21 cellular contexts compared by ENCODE assay signal in genomic region chr5:127826011-127826410, GRCh38.
DNase-seq lines count a peak whose midpoint lies in the region; ATAC-seq, FAIRE-seq and TF ChIP-seq lines count a peak whose summit lies in the region.
"Had no signal": no experiment of that assay in that cellular context is flagged by ENCODE, and none has a peak within 500 bp of the region (broad histone marks: within the 10 kb centered on the region; RNA-seq: fewer than 3 reads in every experiment).

No MANE protein-coding gene starts in this region.

- no peak overlapping the region for H2BK120ac ChIP-seq in mesenchymal stem cell (ENCODE audit: low read depth, low read length)

- no peak overlapping the region for H2BK12ac ChIP-seq in mesenchymal stem cell (ENCODE audit: low read length in 2 of 2)

- no peak overlapping the region for H2AFZ ChIP-seq in mesenchymal stem cell (ENCODE audit: low read depth, low read length)

- no peak overlapping the region for H2BK15ac ChIP-seq in mesenchymal stem cell (ENCODE audit: low read depth, poor library complexity, severe bottlenecking)

- no peak overlapping the region for H3K4me2 ChIP-seq in mesenchymal stem cell (ENCODE audit: low read length, poor library complexity, severe bottlenecking)

- H3K4ac ChIP-seq in mesenchymal stem cell (ENCODE audit: low read depth in 1 of 2, low read length in 2 of 2) = no peak overlapping the region

- no peak overlapping the region for H4K91ac ChIP-seq in mesenchymal stem cell (ENCODE audit: low read length)

- H3K9me3 ChIP-seq in sigmoid colon (no peaks in the 10 kb centered on the region), mesenchymal stem cell (ENCODE audit: control insufficient read depth, low read length) (no peaks in the 10 kb centered on the region)
- H3K9me3 ChIP-seq: ascending aorta, HAP-1, thyroid gland had no signal

- H3K23ac ChIP-seq in mesenchymal stem cell (ENCODE audit: low read length in 2 of 2) = no peak overlapping the region

- no peak overlapping the region for H3K14ac ChIP-seq in mesenchymal stem cell (ENCODE audit: low read length in 2 of 2)

- H3K36me3 ChIP-seq in brain microvascular endothelial cell (replicated peaks) = no peaks in the 10 kb centered on the region
- no peaks in the 10 kb centered on the region for H3K36me3 ChIP-seq in sigmoid colon
- H3K36me3 ChIP-seq in mesenchymal stem cell (ENCODE audit: control insufficient read depth in 1 of 2, insufficient read depth in 2 of 2, low read depth in 1 of 2, low read length in 2 of 2) = no peaks in the 10 kb centered on the region
- H3K36me3 ChIP-seq: ascending aorta, HAP-1, thyroid gland had no signal

- in situ Hi-C loops in brain microvascular endothelial cell (cut with HindIII; ENCODE audit: low pct_ligation_motif_present, low sequenced_read_pairs) = no loop called here

- ATAC-seq in HG03039 (IDR thresholded peaks at IDR 0.05; ENCODE audit: unreplicated experiment) = no peak
- ATAC-seq: stimulated activated naive CD8-positive, alpha-beta T cell treated with anti-CD3 and anti-CD28 coated beads, Interleukin-15, Interleukin-2, amounts not matched to agents 100 U/mL and 50 U/mL, for 24 hours had no signal

- no peak overlapping the region for H3K9ac ChIP-seq in mesenchymal stem cell (ENCODE audit: low read length)

- no peaks in the 10 kb centered on the region for H3K79me1 ChIP-seq in mesenchymal stem cell (replicated peaks; ENCODE audit: low read length, poor library complexity, severe bottlenecking)

- H3K27ac ChIP-seq in brain microvascular endothelial cell (no peak overlapping the region), sigmoid colon (no peak overlapping the region), mesenchymal stem cell (ENCODE audit: low read length, poor library complexity, severe bottlenecking) (no peak overlapping the region)
- H3K27ac ChIP-seq: ascending aorta, thyroid gland had no signal

- TF ChIP-seq EP300 in sigmoid colon (IDR thresholded peaks at IDR 0.05) = no peak

- no peak overlapping the region for H2BK5ac ChIP-seq in mesenchymal stem cell (ENCODE audit: low read depth, low read length, poor library complexity, severe bottlenecking)

- H2AK5ac ChIP-seq in mesenchymal stem cell (ENCODE audit: low read length, severe bottlenecking) = no peak overlapping the region

- H3K27me3 ChIP-seq in brain microvascular endothelial cell (replicated peaks) (no peaks in the 10 kb centered on the region), sigmoid colon (no peaks in the 10 kb centered on the region), mesenchymal stem cell (ENCODE audit: control insufficient read depth in 1 of 2, insufficient read depth in 1 of 2, low read length in 2 of 2) (no peaks in the 10 kb centered on the region)
- H3K27me3 ChIP-seq: ascending aorta, thyroid gland had no signal

- no peak overlapping the region for H3K4me3 ChIP-seq in brain microvascular endothelial cell (ENCODE audit: low read depth, low read length)
- H3K4me3 ChIP-seq in sigmoid colon = no peak overlapping the region
- H3K4me3 ChIP-seq in mesenchymal stem cell (ENCODE audit: insufficient read depth in 1 of 2, low read depth in 1 of 2, low read length in 2 of 2) = no peak overlapping the region
- H3K4me3 ChIP-seq: ascending aorta, HAP-1, thyroid gland had no signal

- TF ChIP-seq POLR2A in sigmoid colon (IDR thresholded peaks at IDR 0.05) = no peak

- DNase-seq in GM19239 (ENCODE audit: insufficient read length, low spot score) = no peak
- DNase-seq in M059J (ENCODE audit: low read depth) = peak; percentile 84
- DNase-seq in brain microvascular endothelial cell = peak; percentile 23
- peak; percentile 32 for DNase-seq in renal cortical epithelial cell (ENCODE audit: low read depth)
- no peak for DNase-seq in AG20443 (ENCODE audit: low spot score)
- DNase-seq in sigmoid colon = no peak
- DNase-seq in mesenchymal stem cell = no peak
- DNase-seq: activated CD4-positive, alpha-beta T cell treated with anti-CD3 and anti-CD28 coated beads for 48 hours; effector CD4-positive, alpha-beta T cell; kidney; NCI-H2081 treated with DMSO at 0.1 percent for 48 hours; NK-92 treated with Interleukin-12 subunit alpha and Interleukin-12 subunit beta, amount 100 ng/mL, for 24 hours; nucleus accumbens; retina; SIG-M5; stimulated activated CD4-positive, alpha-beta T cell treated with anti-CD3 and anti-CD28 coated beads, Interleukin-4, amount 100 ng/mL, for 4 hours; stimulated activated naive CD8-positive, alpha-beta T cell treated with anti-CD3 and anti-CD28 coated beads, Interleukin-15, Interleukin-2, amounts not matched to agents 100 U/mL and 50 U/mL, for 24 hours; thyroid gland had no signal

- TF ChIP-seq CTCF in brain microvascular endothelial cell (IDR thresholded peaks at IDR 0.05; ENCODE audit: low read depth, low read length, missing control alignments) (no peak), sigmoid colon (IDR thresholded peaks at IDR 0.05) (no peak)

- intact Hi-C loops in sigmoid colon (cut with DNase I) = no loop called here

- no peak overlapping the region for H3K18ac ChIP-seq in mesenchymal stem cell (ENCODE audit: low read depth in 1 of 2, low read length in 2 of 2)

- no peak overlapping the region for H4K8ac ChIP-seq in mesenchymal stem cell (ENCODE audit: low read length)

- peak; percentile 54 for FAIRE-seq in GM19239 (lab: Jason Lieb, UNC)

- H3K4me1 ChIP-seq in sigmoid colon = peaks cover 0 to 38% (median 30%) of the 10 kb centered on the region in 4 donors
- H3K4me1 ChIP-seq in mesenchymal stem cell (ENCODE audit: control insufficient read depth, insufficient read depth, low read depth, low read length) = peaks cover 2% of the 10 kb centered on the region
- H3K4me1 ChIP-seq: ascending aorta, HAP-1 had no signal

- WGBS in sigmoid colon, 2 donors = 71 to 81% methylated on average over 3 of the region's 3 CpGs
- WGBS in mesenchymal stem cell = 57% methylated on average over 2 of the region's 3 CpGs

Comparison
In these comparisons a context has a peak if more than half of its experiments do, and no peak if none do; other contexts are left out.
1. DNase-seq: peak in M059J (single experiment), brain microvascular endothelial cell (single experiment) and renal cortical epithelial cell (single experiment); none in GM19239 (single experiment), AG20443 (single experiment), sigmoid colon (single experiment) and mesenchymal stem cell (single experiment).